Comparison of ENCODE assay signal across 31 cellular contexts in genomic region chr5:61516946-61517345, GRCh38.
"Had no signal": no experiment of that assay in that cellular context is flagged by ENCODE, and none has a peak within 500 bp of the region (broad histone marks: within the 10 kb centered on the region; RNA-seq: fewer than 3 reads in every experiment).

No MANE protein-coding gene starts in this region.

- H3K4me3 ChIP-seq: neural progenitor cell, ovary, psoas muscle, skin epidermis, smooth muscle cell, spleen, stomach, thoracic aorta, thyroid gland, tibial nerve, upper lobe of left lung, vagina had no signal

- H3K4me1 ChIP-seq: neural progenitor cell, parathyroid adenoma, psoas muscle, spleen, stomach, thyroid gland, tibial nerve, vagina had no signal

- H3K9ac ChIP-seq: neural progenitor cell, parathyroid adenoma had no signal

- FAIRE-seq: urothelium cell line had no signal

- H3K4me2 ChIP-seq: neural progenitor cell, smooth muscle cell had no signal

- H3K9me3 ChIP-seq: ovary, psoas muscle, thyroid gland, upper lobe of left lung, vagina had no signal

- H3K27ac Mint-ChIP-seq: naive thymus-derived CD4-positive, alpha-beta T cell; natural killer cell; nephron; neural progenitor cell; progenitor cell of endocrine pancreas; stimulated activated effector memory CD8-positive, alpha-beta T cell treated with anti-CD3 and anti-CD28 coated beads, Interleukin-12 subunit alpha, Interleukin-12 subunit beta, amount 100 ng/mL, for 72 hours; stimulated activated naive B cell treated with anti-CD40 and anti-IgM and Interleukin-4, amounts not matched to agents 10 μg/mL and 1 μg/mL and 100 μg/mL, for 72 hours; stimulated activated naive CD8-positive, alpha-beta T cell treated with anti-CD3 and anti-CD28 coated beads, Interleukin-15, Interleukin-2, amounts not matched to agents 100 ng/mL and 50 ng/mL, for 24 hours had no signal

- H3K36me3 ChIP-seq: ovary, stomach, thoracic aorta, thyroid gland, upper lobe of left lung, vagina had no signal

- H3K9me3 Mint-ChIP-seq: natural killer cell had no signal

- H3K27me3 ChIP-seq: neural progenitor cell, ovary, spleen, stomach, thyroid gland, tibial nerve, upper lobe of left lung, vagina had no signal

- DNase-seq: naive thymus-derived CD4-positive, alpha-beta T cell; natural killer cell; occipital lobe; ovary; posterior cingulate gyrus; psoas muscle; right cardiac atrium; spleen; stimulated activated CD4-positive, alpha-beta T cell treated with anti-CD3 and anti-CD28 coated beads, Interleukin-12 subunit alpha, Interleukin-12 subunit beta, amount 100 ng/mL, for 4 hours; stimulated activated CD4-positive, alpha-beta T cell treated with anti-CD3 and anti-CD28 coated beads, Interleukin-1b, Interleukin-23, amount 100 ng/mL, for 48 hours; stimulated activated CD4-positive, alpha-beta T cell treated with anti-CD3 and anti-CD28 coated beads, Interleukin-2, amount 100 ng/mL, for 48 hours; stimulated activated CD4-positive, alpha-beta T cell treated with anti-CD3 and anti-CD28 coated beads, Interleukin-4, amount 100 ng/mL, for 24 hours; stimulated activated naive B cell treated with anti-CD40 and anti-IgM and Interleukin-4, amounts not matched to agents 10 μg/mL and 1 μg/mL and 100 μg/mL, for 72 hours; stimulated activated naive CD4-positive, alpha-beta T cell treated with Interleukin-2 at 50 U/mL for 16 hours; stomach; thyroid gland; trophoblast cell; upper lobe of left lung had no signal

- H2AFZ ChIP-seq: neural progenitor cell, parathyroid adenoma had no signal

- H3K4me3 Mint-ChIP-seq: naive thymus-derived CD4-positive, alpha-beta T cell; natural killer cell; nephron; neural progenitor cell; stimulated activated effector memory CD8-positive, alpha-beta T cell treated with anti-CD3 and anti-CD28 coated beads, Interleukin-12 subunit alpha, Interleukin-12 subunit beta, amount 100 ng/mL, for 72 hours; stimulated activated naive B cell treated with anti-CD40 and anti-IgM and Interleukin-4, amounts not matched to agents 10 μg/mL and 1 μg/mL and 100 μg/mL, for 72 hours; stimulated activated naive CD8-positive, alpha-beta T cell treated with anti-CD3 and anti-CD28 coated beads, Interleukin-15, Interleukin-2, amounts not matched to agents 100 ng/mL and 50 ng/mL, for 24 hours had no signal

- H3K27me3 Mint-ChIP-seq: naive thymus-derived CD4-positive, alpha-beta T cell; progenitor cell of endocrine pancreas; stimulated activated naive B cell treated with anti-CD40 and anti-IgM and Interleukin-4, amounts not matched to agents 10 μg/mL and 1 μg/mL and 100 μg/mL, for 72 hours; stimulated activated naive CD8-positive, alpha-beta T cell treated with anti-CD3 and anti-CD28 coated beads, Interleukin-15, Interleukin-2, amounts not matched to agents 100 ng/mL and 50 ng/mL, for 24 hours had no signal

- H3K4me1 Mint-ChIP-seq: nephron; neural progenitor cell; stimulated activated effector memory CD8-positive, alpha-beta T cell treated with anti-CD3 and anti-CD28 coated beads, Interleukin-12 subunit alpha, Interleukin-12 subunit beta, amount 100 ng/mL, for 72 hours had no signal

- H3K36me3 Mint-ChIP-seq: natural killer cell had no signal

- H3K27ac ChIP-seq: neural progenitor cell, ovary, parathyroid adenoma, psoas muscle, skin epidermis, spleen, stomach, thoracic aorta, thyroid gland, tibial nerve, upper lobe of left lung, vagina had no signal

- ATAC-seq: naive thymus-derived CD4-positive, alpha-beta T cell; natural killer cell; psoas muscle; right cardiac atrium; sciatic nerve; stimulated activated effector memory CD8-positive, alpha-beta T cell treated with anti-CD3 and anti-CD28 coated beads, Interleukin-12 subunit alpha, Interleukin-12 subunit beta, amount 100 ng/mL, for 72 hours; stimulated activated naive B cell treated with anti-CD40 and anti-IgM and Interleukin-4, amounts not matched to agents 10 μg/mL and 1 μg/mL and 100 μg/mL, for 72 hours had no signal
